10 cellular contexts compared by ENCODE assay signal in the genomic region with DNA sequence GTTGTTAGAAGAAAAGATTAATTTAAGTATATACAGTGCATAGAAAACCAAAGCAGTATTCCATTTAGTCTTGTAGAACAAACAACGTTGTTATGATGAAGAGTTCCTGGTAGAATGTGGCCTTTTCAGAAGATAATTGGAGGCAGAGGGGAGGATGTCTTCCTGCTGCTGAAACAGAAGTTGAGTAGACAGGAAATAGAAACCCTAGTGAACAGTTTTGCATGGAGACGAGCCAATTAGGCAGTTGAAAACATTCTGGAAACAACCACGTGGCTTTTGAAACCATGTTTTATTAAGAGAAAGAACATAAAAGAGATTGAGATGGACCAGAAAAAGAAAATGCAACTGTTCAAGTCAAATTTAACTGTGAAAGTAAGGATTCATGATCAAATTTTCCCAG.
DNase-seq lines count a peak whose midpoint lies in the region; ATAC-seq and TF ChIP-seq lines count a peak whose summit lies in the region.
"Had no signal": no experiment of that assay in that cellular context is flagged by ENCODE, and none has a peak within 500 bp of the region (broad histone marks: within the 10 kb centered on the region; RNA-seq: fewer than 3 reads in every experiment).

No MANE protein-coding gene starts in this region.

- intact Hi-C loops in activated CD4-positive, alpha-beta T cell treated with anti-CD3 and anti-CD28 coated beads for 36 hours (cut with DNase I, micrococcal nuclease): no loop called here
- intact Hi-C loops in uterus (cut with DNase I; ENCODE audit: low total_unique reads): no loop called here

- no peak overlapping the region for H3K4me3 Mint-ChIP-seq in activated CD4-positive, alpha-beta T cell treated with anti-CD3 and anti-CD28 coated beads for 36 hours

- peaks cover 0 to 5% of the 10 kb centered on the region in 2 donors for H3K4me1 ChIP-seq in uterus

- in situ Hi-C loops in astrocyte of the cerebellum (cut with HindIII; ENCODE audit: low sequenced_read_pairs): no loop called here

- DNase-seq in activated CD4-positive, alpha-beta T cell treated with anti-CD3 and anti-CD28 coated beads for 36 hours: no peak
- DNase-seq in activated CD4-positive, alpha-beta T cell treated with anti-CD3 and anti-CD28 coated beads for 48 hours: no peak
- DNase-seq in astrocyte of the cerebellum (ENCODE audit: low read depth): peak; percentile 56
- peak; percentile 48 for DNase-seq in left kidney (ENCODE audit: low read depth, low spot score)
- DNase-seq in uterus: peak in 1 of 2 donors; percentile 61
- DNase-seq in NCI-H510A treated with DMSO at 0.1 percent for 48 hours (lab: John Stamatoyannopoulos, UW): no peak
- no peak for DNase-seq in activated CD4-positive, alpha-beta T cell treated with anti-CD3 and anti-CD28 coated beads, Interleukin-2, amount 50 U/mL, for 1 hour
- DNase-seq: ACHN; activated CD8-positive, alpha-beta memory T cell treated with anti-CD3 and anti-CD28 coated beads for 24 hours had no signal

- no peaks in the 10 kb centered on the region for H3K9me3 ChIP-seq in uterus

- no peak for TF ChIP-seq POLR2A in uterus (IDR thresholded peaks at IDR 0.05)

- no peaks in the 10 kb centered on the region for H3K36me3 Mint-ChIP-seq in activated CD4-positive, alpha-beta T cell treated with anti-CD3 and anti-CD28 coated beads for 36 hours (ENCODE audit: low read depth)

- no peaks in the 10 kb centered on the region for H3K36me3 ChIP-seq in uterus

- peaks cover 14% of the 10 kb centered on the region for H3K4me1 Mint-ChIP-seq in activated CD4-positive, alpha-beta T cell treated with anti-CD3 and anti-CD28 coated beads for 36 hours

- TF ChIP-seq CTCF in astrocyte of the cerebellum (IDR thresholded peaks at IDR 0.05; ENCODE audit: low read depth, low read length, missing control alignments): no peak
- no peak for TF ChIP-seq CTCF in uterus (IDR thresholded peaks at IDR 0.05)

- H3K27ac ChIP-seq in uterus: peak overlapping the region; percentile 64 to 77

- CTCF ChIA-PET in activated CD4-positive, alpha-beta T cell treated with anti-CD3 and anti-CD28 coated beads for 36 hours (lab: Charles Lee): no interaction called here

- POLR2A ChIA-PET in activated CD4-positive, alpha-beta T cell treated with anti-CD3 and anti-CD28 coated beads for 36 hours (lab: Charles Lee): no interaction called here

- H3K4me3 ChIP-seq in astrocyte of the cerebellum (ENCODE audit: low read depth, low read length) (no peak overlapping the region), uterus (no peak overlapping the region)

- ATAC-seq in activated CD4-positive, alpha-beta T cell treated with anti-CD3 and anti-CD28 coated beads for 36 hours: peak; percentile 57
- ATAC-seq in GM18861 (IDR thresholded peaks at IDR 0.05; ENCODE audit: unreplicated experiment): no peak

- H3K9me3 Mint-ChIP-seq in activated CD4-positive, alpha-beta T cell treated with anti-CD3 and anti-CD28 coated beads for 36 hours (ENCODE audit: low read depth): no peaks in the 10 kb centered on the region

- peaks cover 5% of the 10 kb centered on the region for H3K27me3 Mint-ChIP-seq in activated CD4-positive, alpha-beta T cell treated with anti-CD3 and anti-CD28 coated beads for 36 hours

- H3K27ac Mint-ChIP-seq in activated CD4-positive, alpha-beta T cell treated with anti-CD3 and anti-CD28 coated beads for 36 hours: peak overlapping the region; percentile 47

- no peaks in the 10 kb centered on the region for H3K27me3 ChIP-seq in uterus

Comparison
In these comparisons a context has a peak if more than half of its experiments do, and no peak if none do; other contexts are left out.
1. DNase-seq: peak in astrocyte of the cerebellum (single experiment) and left kidney (single experiment); none in activated CD4-positive, alpha-beta T cell treated with anti-CD3 and anti-CD28 coated beads for 36 hours (single experiment), activated CD4-positive, alpha-beta T cell treated with anti-CD3 and anti-CD28 coated beads for 48 hours (single experiment), NCI-H510A treated with DMSO at 0.1 percent for 48 hours (single experiment) and activated CD4-positive, alpha-beta T cell treated with anti-CD3 and anti-CD28 coated beads, Interleukin-2, amount 50 U/mL, for 1 hour (single experiment).